ENCODE assay signal across 11 cellular contexts in the genomic region with DNA sequence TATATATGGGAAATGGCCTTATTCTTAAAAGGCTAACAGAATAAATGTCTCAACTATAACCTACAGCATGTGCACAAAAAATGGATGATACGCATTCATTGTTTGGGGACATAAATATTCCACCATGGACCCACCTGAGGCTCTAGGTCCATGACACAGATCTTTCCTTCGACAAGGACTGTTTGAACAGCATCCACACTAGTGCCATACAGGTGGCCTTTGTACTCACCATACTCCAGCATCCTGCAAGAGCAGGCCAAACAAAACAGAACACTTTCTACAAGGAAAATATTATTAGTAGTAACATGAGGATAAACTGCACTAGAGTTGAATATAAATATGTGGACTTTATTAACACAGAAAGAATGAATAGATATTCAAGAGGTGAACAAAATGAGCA. TPM values are rescaled to one million over a fixed set of nuclear protein-coding genes. Genes with fewer than 3 reads are reported as not detected.
"Had no signal": no experiment of that assay in that cellular context is flagged by ENCODE, and none has a peak within 500 bp of the region (broad histone marks: within the 10 kb centered on the region; RNA-seq: fewer than 3 reads in every experiment).

No MANE protein-coding gene starts in this region.

- H2AFZ ChIP-seq: GM23248, GM23338 had no signal

- FAIRE-seq: H1 had no signal

- H3K36me3 ChIP-seq: HAP-1 had no signal

- ATAC-seq: GM23338, HCT116 had no signal

- H3K9me3 Mint-ChIP-seq: GM23338, H9, HFFc6 had no signal

- H3K4me2 ChIP-seq: GM23338 had no signal

- H3K9me3 ChIP-seq: HAP-1 had no signal

- H3K4me1 ChIP-seq: HAP-1 had no signal

- DNase-seq: GM23248, GOT3, H7, H9, HCEC 1CT, HFFc6 had no signal

- H3K9ac ChIP-seq: GM23248 had no signal

- H3K4me3 ChIP-seq: GM23248, GM23338, HAP-1 had no signal

- H3K4me3 Mint-ChIP-seq: GM23338, H9, HFFc6 had no signal

- H3K27ac ChIP-seq: GM23248 had no signal

- H3K27ac Mint-ChIP-seq: GM23338, H9, HFFc6 had no signal

RNA-seq across cellular contexts. Expression of gene MPP4, which starts 49.0 kb away (rescaled TPM):
- total RNA-seq: GM23338, H1, H4, H7, H9 had no signal
- polyA plus RNA-seq: GM23338, H1 had no signal
